8 cellular contexts compared by ENCODE assay signal in genomic region chr7:131057015-131057518, GRCh38.
DNase-seq lines count a peak whose midpoint lies in the region; ATAC-seq and TF ChIP-seq lines count a peak whose summit lies in the region.

No MANE protein-coding gene starts in this region.

- no peak for TF ChIP-seq CTCF in Peyer's patch (IDR thresholded peaks at IDR 0.05)
- no peak for TF ChIP-seq CTCF in esophagus muscularis mucosa (IDR thresholded peaks at IDR 0.05)
- no peak for TF ChIP-seq CTCF in sigmoid colon (IDR thresholded peaks at IDR 0.05)

- H3K27me3 ChIP-seq in Peyer's patch (no peaks in the 10 kb centered on the region), esophagus muscularis mucosa (no peaks in the 10 kb centered on the region), sigmoid colon (no peaks in the 10 kb centered on the region)

- no peaks in the 10 kb centered on the region for H3K9me3 ChIP-seq in Peyer's patch
- H3K9me3 ChIP-seq in esophagus muscularis mucosa = no peaks in the 10 kb centered on the region
- no peaks in the 10 kb centered on the region for H3K9me3 ChIP-seq in sigmoid colon

- ATAC-seq in GM21717 (IDR thresholded peaks at IDR 0.05; ENCODE audit: unreplicated experiment) (peak; percentile 66), HG03521 (IDR thresholded peaks at IDR 0.05; ENCODE audit: unreplicated experiment) (no peak)

- H3K4me3 ChIP-seq in Peyer's patch (no peak overlapping the region), esophagus muscularis mucosa (no peak overlapping the region), sigmoid colon (no peak overlapping the region)

- H3K36me3 ChIP-seq in Peyer's patch = no peaks in the 10 kb centered on the region
- peaks cover 0 to 10% (median 3%) of the 10 kb centered on the region in 4 donors for H3K36me3 ChIP-seq in esophagus muscularis mucosa
- H3K36me3 ChIP-seq in sigmoid colon = no peaks in the 10 kb centered on the region

- TF ChIP-seq EP300 in esophagus muscularis mucosa (IDR thresholded peaks at IDR 0.05) = no peak
- peak in 2 of 4 donors; percentile 17 to 68 for TF ChIP-seq EP300 in sigmoid colon (IDR thresholded peaks at IDR 0.05)

- H3K4me1 ChIP-seq in Peyer's patch = peaks cover 0 to 39% (median 18%) of the 10 kb centered on the region in 4 donors
- peaks cover 67 to 86% (median 81%) of the 10 kb centered on the region in 4 donors for H3K4me1 ChIP-seq in esophagus muscularis mucosa
- H3K4me1 ChIP-seq in sigmoid colon = peaks cover 0 to 82% (median 66%) of the 10 kb centered on the region in 4 donors

- H3K27ac ChIP-seq in Peyer's patch = peak overlapping the region in 3 of 4 donors; percentile 63 to 73 (median 64)
- peak overlapping the region; percentile 61 to 74 (median 70) for H3K27ac ChIP-seq in esophagus muscularis mucosa (replicated peaks in 1 of 4)
- H3K27ac ChIP-seq in sigmoid colon = peak overlapping the region; percentile 60 to 80 (median 71)

- in situ Hi-C loops in G401 (cut with HindIII; ENCODE audit: low sequenced_read_pairs) = no loop called here

- WGBS in esophagus muscularis mucosa = 13% methylated on average over 6 of the region's 6 CpGs
- WGBS in sigmoid colon, 2 donors = 2 to 4% methylated on average over 6 of the region's 6 CpGs

- DNase-seq in CD1c-positive myeloid dendritic cell (ENCODE audit: extremely low spot score) = peak; percentile 65
- peak in 1 of 3 donors; percentile 54 for DNase-seq in Peyer's patch
- no peak for DNase-seq in esophagus muscularis mucosa (ENCODE audit: extremely low spot score)
- DNase-seq in sigmoid colon = no peak
- DNase-seq in effector CD8-positive, alpha-beta T cell (lab: John Stamatoyannopoulos, UW) = no peak
- DNase-seq in G401 (ENCODE audit: low spot score) = no peak

- TF ChIP-seq POLR2A in Peyer's patch (IDR thresholded peaks at IDR 0.05) (no peak), esophagus muscularis mucosa (IDR thresholded peaks at IDR 0.05; ENCODE audit: low read depth) (no peak), sigmoid colon (IDR thresholded peaks at IDR 0.05) (no peak)

- intact Hi-C loops in esophagus muscularis mucosa (cut with DNase I) (no loop called here), sigmoid colon (cut with DNase I) (no loop called here)
